Comparison of ENCODE assay signal across 8 cellular contexts in genomic region chr12:132490481-132491348, GRCh38. TPM values are rescaled to one million over a fixed set of nuclear protein-coding genes. Genes with fewer than 3 reads are reported as not detected.
DNase-seq lines count a peak whose midpoint lies in the region; ATAC-seq and TF ChIP-seq lines count a peak whose summit lies in the region.

No MANE protein-coding gene starts in this region.

- no peaks in the 10 kb centered on the region for H3K9me3 ChIP-seq in Panc1 (ENCODE audit: control insufficient read depth, insufficient read depth, low read depth, low read length)
- no peaks in the 10 kb centered on the region for H3K9me3 ChIP-seq in esophagus (ENCODE audit: control insufficient read depth in 2 of 2, insufficient read depth in 1 of 2, low read depth in 1 of 2, low read length in 1 of 2)
- no peaks in the 10 kb centered on the region for H3K9me3 ChIP-seq in neutrophil

- peak overlapping the region; percentile 73 to 84 for H3K4me3 ChIP-seq in Panc1 (ENCODE audit: low read depth in 2 of 2, low read length in 2 of 2)
- H3K4me3 ChIP-seq in esophagus (ENCODE audit: low read depth in 1 of 2, low read length in 2 of 2) = peak overlapping the region; percentile 53 to 78
- H3K4me3 ChIP-seq in neutrophil (ENCODE audit: low read depth in 1 of 2, low read length in 1 of 2) = peak overlapping the region; percentile 69 to 71

- peak overlapping the region; percentile 70 for H3K27ac ChIP-seq in Panc1 (ENCODE audit: low read length)
- peak overlapping the region in 1 of 2 donors; percentile 43 for H3K27ac ChIP-seq in esophagus (ENCODE audit: low read depth in 2 of 2, low read length in 1 of 2)
- H3K27ac ChIP-seq in neutrophil = peak overlapping the region; percentile 33

- WGBS in esophagus, 2 donors = 1 to 2% methylated on average over 78 to 107 of the region's 107 CpGs

- peak; percentile 67 for DNase-seq in AG20443 (ENCODE audit: low spot score)
- no peak for DNase-seq in Panc1 (ENCODE audit: low read depth, low spot score)
- no peak for DNase-seq in NCI-H1930 (lab: John Stamatoyannopoulos, UW)
- DNase-seq in effector CD8-positive, alpha-beta T cell (lab: John Stamatoyannopoulos, UW) = no peak

- H3K4me1 ChIP-seq in Panc1 (ENCODE audit: control insufficient read depth, insufficient read depth, low read length) = peaks cover 46% of the 10 kb centered on the region
- peaks cover 36 to 52% of the 10 kb centered on the region in 2 donors for H3K4me1 ChIP-seq in esophagus (ENCODE audit: control insufficient read depth in 2 of 2, insufficient read depth in 2 of 2, low read length in 1 of 2)
- H3K4me1 ChIP-seq in neutrophil (ENCODE audit: control insufficient read depth in 1 of 2, insufficient read depth in 1 of 2, low read depth in 1 of 2, low read length in 1 of 2) = peaks cover 53 to 57% of the 10 kb centered on the region in 2 experiments

- H3K27me3 ChIP-seq in Panc1 (ENCODE audit: control insufficient read depth, insufficient read depth, low read length) = no peaks in the 10 kb centered on the region
- no peaks in the 10 kb centered on the region for H3K27me3 ChIP-seq in esophagus (ENCODE audit: control insufficient read depth in 1 of 2, insufficient read depth in 2 of 2, low read length in 2 of 2)
- peaks cover 11% of the 10 kb centered on the region for H3K27me3 ChIP-seq in neutrophil

- ATAC-seq in GM19372 (IDR thresholded peaks at IDR 0.05; ENCODE audit: low read depth, unreplicated experiment) (peak; percentile 1), Panc1 (peak; percentile 2; the same call in 1 of the 2 replicates), GM19455 (IDR thresholded peaks at IDR 0.05; ENCODE audit: unreplicated experiment) (no peak)

- no TSS peak for BruUV-seq in Panc1 (replicated peaks; lab: Mats Ljungman, UMichigan)

- POLR2A ChIA-PET in Panc1 (lab: Charles Lee) = no interaction called here

- in situ Hi-C loops in Panc1 (cut with HindIII; ENCODE audit: low pct_unique_long_range_greater_than_20kb, low sequenced_read_pairs) = no loop called here

- H3K36me3 ChIP-seq in Panc1 (ENCODE audit: control insufficient read depth, insufficient read depth, low read length) = no peaks in the 10 kb centered on the region
- H3K36me3 ChIP-seq in esophagus (ENCODE audit: control insufficient read depth in 2 of 2, insufficient read depth in 2 of 2, low read length in 1 of 2) = peaks cover 0 to 3% of the 10 kb centered on the region in 2 donors
- no peaks in the 10 kb centered on the region for H3K36me3 ChIP-seq in neutrophil

- CTCF ChIA-PET in Panc1 (lab: Charles Lee) = no interaction called here

- intact Hi-C loops in Panc1 (cut with micrococcal nuclease; ENCODE audit: unreplicated experiment) = no loop called here

- TF ChIP-seq CTCF in Panc1 (IDR thresholded peaks at IDR 0.05) (no peak), neutrophil (IDR thresholded peaks at IDR 0.05) (no peak)

RNA-seq across cellular contexts. Expression of gene FBRSL1, which starts 0.8 kb away (rescaled TPM):
- 104 TPM for total RNA-seq in Panc1 (2021; ENCODE audit: unreplicated experiment)
- 132 TPM for polyA plus RNA-seq in Panc1 (2012; ENCODE audit: insufficient read length)
- polyA plus RNA-seq in esophagus = 10 to 100 TPM; 15.6 to 17.9 TPM
